ENCODE assay signal across 9 cellular contexts in genomic region chrX:38220936-38221386, GRCh38. TPM values are rescaled to one million over a fixed set of nuclear protein-coding genes. Genes with fewer than 3 reads are reported as not detected.
DNase-seq lines count a peak whose midpoint lies in the region; ATAC-seq lines count a peak whose summit lies in the region.
"Had no signal": no experiment of that assay in that cellular context is flagged by ENCODE, and none has a peak within 500 bp of the region (broad histone marks: within the 10 kb centered on the region; RNA-seq: fewer than 3 reads in every experiment).

No MANE protein-coding gene starts in this region.

- peak overlapping the region in 1 of 2 experiments; percentile 41 for H3K4ac ChIP-seq in mesenchymal stem cell (ENCODE audit: low read depth in 1 of 2, low read length in 2 of 2)

- H3K27ac Mint-ChIP-seq in activated CD8-positive, alpha-beta memory T cell treated with anti-CD3 and anti-CD28 coated beads, Interleukin-2, amount 10 ng/mL, durations not matched to agents 7 days and 5 days: no peak overlapping the region

- ATAC-seq in activated CD8-positive, alpha-beta memory T cell treated with anti-CD3 and anti-CD28 coated beads, Interleukin-2, amount 10 ng/mL, durations not matched to agents 7 days and 5 days: no peak
- no peak for ATAC-seq in GM18520 (IDR thresholded peaks at IDR 0.05; ENCODE audit: unreplicated experiment)

- no peaks in the 10 kb centered on the region for H3K9me3 ChIP-seq in mesenchymal stem cell (ENCODE audit: control insufficient read depth, low read length)

- H3K4me3 Mint-ChIP-seq in activated CD8-positive, alpha-beta memory T cell treated with anti-CD3 and anti-CD28 coated beads, Interleukin-2, amount 10 ng/mL, durations not matched to agents 7 days and 5 days: peak overlapping the region; percentile 22

- H3K4me3 ChIP-seq in mesenchymal stem cell (ENCODE audit: insufficient read depth in 1 of 2, low read depth in 1 of 2, low read length in 2 of 2) (peak overlapping the region; percentile 72 to 82), urinary bladder (ENCODE audit: low read depth, low read length) (peak overlapping the region; percentile 70)

- no peak overlapping the region for H3K23ac ChIP-seq in mesenchymal stem cell (ENCODE audit: low read length in 2 of 2)

- peak overlapping the region; percentile 48 to 89 for H3K18ac ChIP-seq in mesenchymal stem cell (ENCODE audit: low read depth in 1 of 2, low read length in 2 of 2)

- no peak overlapping the region for H2AK5ac ChIP-seq in mesenchymal stem cell (ENCODE audit: low read length, severe bottlenecking)

- no peaks in the 10 kb centered on the region for H3K36me3 Mint-ChIP-seq in activated CD8-positive, alpha-beta memory T cell treated with anti-CD3 and anti-CD28 coated beads, Interleukin-2, amount 10 ng/mL, durations not matched to agents 7 days and 5 days

- peak overlapping the region; percentile 42 for H2AFZ ChIP-seq in mesenchymal stem cell (ENCODE audit: low read depth, low read length)

- H2BK15ac ChIP-seq in mesenchymal stem cell (ENCODE audit: low read depth, poor library complexity, severe bottlenecking): peak overlapping the region; percentile 80

- CTCF ChIA-PET in activated CD8-positive, alpha-beta memory T cell treated with anti-CD3 and anti-CD28 coated beads, Interleukin-2, amount 10 ng/mL, durations not matched to agents 7 days and 5 days (lab: Charles Lee): interaction anchor here (2.1 kb wide), 1 partner anchor 106 kb away, joined by 4 read pairs; the partner anchor contains the start of gene RPGR

- no peak overlapping the region for H3K27ac ChIP-seq in mesenchymal stem cell (ENCODE audit: low read length, poor library complexity, severe bottlenecking)
- peak overlapping the region; percentile 60 for H3K27ac ChIP-seq in urinary bladder (ENCODE audit: low read depth)

- DNase-seq in activated CD8-positive, alpha-beta memory T cell treated with anti-CD3 and anti-CD28 coated beads, Interleukin-2, amount 10 ng/mL, durations not matched to agents 7 days and 5 days: no peak
- no peak for DNase-seq in activated CD8-positive, alpha-beta memory T cell treated with anti-CD3 and anti-CD28 coated beads, Interleukin-2, amount 50 U/mL, for 48 hours
- DNase-seq in dermis blood vessel endothelial cell (peak; percentile 21), mesenchymal stem cell (peak; percentile 68), NCI-H187 treated with DMSO at 0.1 percent for 48 hours (lab: John Stamatoyannopoulos, UW) (no peak), germinal center (ENCODE audit: low spot score) (no peak)
- DNase-seq: COR-L47 had no signal

- no peak overlapping the region for H3K14ac ChIP-seq in mesenchymal stem cell (ENCODE audit: low read length in 2 of 2)

- peak overlapping the region; percentile 91 for H3K4me2 ChIP-seq in mesenchymal stem cell (ENCODE audit: low read length, poor library complexity, severe bottlenecking)

- no peaks in the 10 kb centered on the region for H3K9me3 Mint-ChIP-seq in activated CD8-positive, alpha-beta memory T cell treated with anti-CD3 and anti-CD28 coated beads, Interleukin-2, amount 10 ng/mL, durations not matched to agents 7 days and 5 days (ENCODE audit: low read depth)

- H2BK5ac ChIP-seq in mesenchymal stem cell (ENCODE audit: low read depth, low read length, poor library complexity, severe bottlenecking): no peak overlapping the region

- H3K4me1 Mint-ChIP-seq in activated CD8-positive, alpha-beta memory T cell treated with anti-CD3 and anti-CD28 coated beads, Interleukin-2, amount 10 ng/mL, durations not matched to agents 7 days and 5 days: peaks cover 20% of the 10 kb centered on the region

- no peak overlapping the region for H4K8ac ChIP-seq in mesenchymal stem cell (ENCODE audit: low read length)

- no peaks in the 10 kb centered on the region for H3K36me3 ChIP-seq in mesenchymal stem cell (ENCODE audit: control insufficient read depth in 1 of 2, insufficient read depth in 2 of 2, low read depth in 1 of 2, low read length in 2 of 2)
- H3K36me3 ChIP-seq in urinary bladder (ENCODE audit: insufficient read depth): no peaks in the 10 kb centered on the region

- H2BK12ac ChIP-seq in mesenchymal stem cell (ENCODE audit: low read length in 2 of 2): peak overlapping the region in 1 of 2 experiments; percentile 52

- H3K4me1 ChIP-seq in mesenchymal stem cell (ENCODE audit: control insufficient read depth, insufficient read depth, low read depth, low read length) (peaks cover 2% of the 10 kb centered on the region), urinary bladder (ENCODE audit: insufficient read depth) (no peaks in the 10 kb centered on the region)

- H3K27me3 Mint-ChIP-seq in activated CD8-positive, alpha-beta memory T cell treated with anti-CD3 and anti-CD28 coated beads, Interleukin-2, amount 10 ng/mL, durations not matched to agents 7 days and 5 days: peaks cover 62% of the 10 kb centered on the region

- 7% methylated on average over 24 of the region's 24 CpGs for WGBS in mesenchymal stem cell
- 6% methylated on average over 24 of the region's 24 CpGs for WGBS in urinary bladder

- H3K79me1 ChIP-seq in mesenchymal stem cell (replicated peaks; ENCODE audit: low read length, poor library complexity, severe bottlenecking): peaks cover 2% of the 10 kb centered on the region

- no peak overlapping the region for H4K91ac ChIP-seq in mesenchymal stem cell (ENCODE audit: low read length)

- H3K27me3 ChIP-seq in mesenchymal stem cell (ENCODE audit: control insufficient read depth in 1 of 2, insufficient read depth in 1 of 2, low read length in 2 of 2): peaks cover 0 to 7% of the 10 kb centered on the region in 2 experiments

- peak overlapping the region; percentile 88 for H3K9ac ChIP-seq in mesenchymal stem cell (ENCODE audit: low read length)

- no peak overlapping the region for H2BK120ac ChIP-seq in mesenchymal stem cell (ENCODE audit: low read depth, low read length)

RNA-seq across cellular contexts. Expression of gene SRPX, which starts 0.3 kb away (rescaled TPM):
- total RNA-seq in activated CD8-positive, alpha-beta memory T cell treated with anti-CD3 and anti-CD28 coated beads, Interleukin-2, amount 10 ng/mL, durations not matched to agents 7 days and 5 days: 1 to 10 TPM in 1 of 2 experiments, under 1 TPM in 1; 0.47 to 1.2 TPM
- total RNA-seq in dermis blood vessel endothelial cell: 104 and 123 TPM in 2 replicates
- 115 TPM for polyA plus RNA-seq in mesenchymal stem cell (2013, experiment 1 of 2)
- polyA plus RNA-seq in mesenchymal stem cell (2013, experiment 2 of 2): 119 TPM
- 82.7 TPM for total RNA-seq in urinary bladder
- polyA plus RNA-seq in urinary bladder: 333 TPM

Comparison
In these comparisons a context has a peak if more than half of its experiments do, and no peak if none do; other contexts are left out.
1. DNase-seq: peak in dermis blood vessel endothelial cell (single experiment) and mesenchymal stem cell (single experiment); none in activated CD8-positive, alpha-beta memory T cell treated with anti-CD3 and anti-CD28 coated beads, Interleukin-2, amount 10 ng/mL, durations not matched to agents 7 days and 5 days (single experiment), activated CD8-positive, alpha-beta memory T cell treated with anti-CD3 and anti-CD28 coated beads, Interleukin-2, amount 50 U/mL, for 48 hours (single experiment), NCI-H187 treated with DMSO at 0.1 percent for 48 hours (single experiment) and germinal center (single experiment).
2. RNA of gene SRPX, which starts 0.3 kb away (total RNA-seq): 104 to 123 TPM in dermis blood vessel endothelial cell and 82.7 TPM in urinary bladder (single experiment); 0.47 to 1.2 TPM in activated CD8-positive, alpha-beta memory T cell treated with anti-CD3 and anti-CD28 coated beads, Interleukin-2, amount 10 ng/mL, durations not matched to agents 7 days and 5 days; every median in the first group is over 10 times any median in the second.